ENCODE assay signal across 21 cellular contexts in the genomic region with DNA sequence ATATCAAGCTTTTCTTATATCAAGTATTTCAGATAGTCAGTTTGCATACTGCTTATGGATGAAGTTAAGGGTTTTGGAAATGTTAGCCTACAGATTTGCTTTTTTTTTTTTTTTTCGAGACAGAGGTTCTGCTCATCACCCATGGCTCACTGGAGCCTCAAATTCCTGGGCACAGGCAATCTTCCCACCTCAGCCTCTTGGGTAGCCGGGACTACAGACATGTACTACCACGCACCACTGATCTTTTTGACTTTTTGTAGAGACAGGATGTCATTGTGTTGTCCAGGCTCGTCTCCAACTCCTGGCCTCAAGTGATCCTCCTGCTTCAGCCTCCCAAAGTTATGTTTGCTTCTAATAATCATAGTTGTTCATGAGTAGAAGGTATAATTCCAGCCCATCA. TPM values are rescaled to one million over a fixed set of nuclear protein-coding genes. Genes with fewer than 3 reads are reported as not detected.
DNase-seq lines count a peak whose midpoint lies in the region; ATAC-seq and TF ChIP-seq lines count a peak whose summit lies in the region.
"Had no signal": no experiment of that assay in that cellular context is flagged by ENCODE, and none has a peak within 500 bp of the region (broad histone marks: within the 10 kb centered on the region; RNA-seq: fewer than 3 reads in every experiment).

No MANE protein-coding gene starts in this region.

- no peaks in the 10 kb centered on the region for H3K9me3 Mint-ChIP-seq in natural killer cell treated with Interleukin-12 subunit alpha and Interleukin-12 subunit beta and Interleukin-15 and Interleukin-18, amount 100 ng/mL, for 72 hours
- H3K9me3 Mint-ChIP-seq in natural killer cell (no peaks in the 10 kb centered on the region), GM23338 (no peaks in the 10 kb centered on the region)
- H3K9me3 Mint-ChIP-seq: H9 had no signal

- peaks cover 21 to 22% of the 10 kb centered on the region in 2 donors for H3K4me1 Mint-ChIP-seq in natural killer cell treated with Interleukin-12 subunit alpha and Interleukin-12 subunit beta and Interleukin-15 and Interleukin-18, amount 100 ng/mL, for 72 hours (ENCODE audit: low read depth in 2 of 2)
- H3K4me1 Mint-ChIP-seq in natural killer cell = peaks cover 20 to 26% of the 10 kb centered on the region in 2 donors
- H3K4me1 Mint-ChIP-seq in GM23338 = peaks cover 4% of the 10 kb centered on the region; the same call in 1 of the 3 replicates

- H3K27me3 ChIP-seq in GM23338 (ENCODE audit: insufficient read depth) = no peaks in the 10 kb centered on the region
- H3K27me3 ChIP-seq: MG63 had no signal

- H3K4me3 ChIP-seq in OCI-LY7 (ENCODE audit: low read depth, low read length, poor library complexity, severe bottlenecking) (no peak overlapping the region), epithelial cell of proximal tubule (ENCODE audit: low read depth, low read length) (peak overlapping the region; percentile 9), GM23338 (no peak overlapping the region)
- H3K4me3 ChIP-seq: MG63 had no signal

- POLR2A ChIA-PET in OCI-LY7 (lab: Charles Lee) = interaction anchor here (0.6 to 1.1 kb wide), 6 partner anchors 10 to 88 kb away, joined by 3 to 8 read pairs (median 4); no protein-coding TSS in a partner anchor

- H3K79me2 ChIP-seq in OCI-LY7 (ENCODE audit: insufficient read depth, low read depth, low read length) = no peaks in the 10 kb centered on the region
- no peaks in the 10 kb centered on the region for H3K79me2 ChIP-seq in GM23338 (replicated peaks; ENCODE audit: insufficient read depth)

- intact Hi-C loops in natural killer cell (cut with micrococcal nuclease) = no loop called here
- intact Hi-C loops in OCI-LY7 (cut with micrococcal nuclease; ENCODE audit: unreplicated experiment) = no loop called here

- no peaks in the 10 kb centered on the region for H3K9me3 ChIP-seq in OCI-LY7 (ENCODE audit: low read length)
- H3K9me3 ChIP-seq: MG63 had no signal

- no TSS peak for BruUV-seq in OCI-LY7 (replicated peaks; lab: Mats Ljungman, UMichigan)

- no peaks in the 10 kb centered on the region for H3K4me1 ChIP-seq in OCI-LY7 (ENCODE audit: insufficient read depth, low read length, poor library complexity, severe bottlenecking)
- no peaks in the 10 kb centered on the region for H3K4me1 ChIP-seq in GM23338 (ENCODE audit: insufficient read depth)

- H3K36me3 Mint-ChIP-seq in natural killer cell treated with Interleukin-12 subunit alpha and Interleukin-12 subunit beta and Interleukin-15 and Interleukin-18, amount 100 ng/mL, for 72 hours = no peaks in the 10 kb centered on the region
- H3K36me3 Mint-ChIP-seq in natural killer cell (no peaks in the 10 kb centered on the region), GM23338 (ENCODE audit: low read depth) (no peaks in the 10 kb centered on the region)

- CTCF ChIA-PET in OCI-LY7 (lab: Charles Lee; ENCODE audit: unreplicated experiment) = no interaction called here

- H3K27me3 Mint-ChIP-seq in natural killer cell treated with Interleukin-12 subunit alpha and Interleukin-12 subunit beta and Interleukin-15 and Interleukin-18, amount 100 ng/mL, for 72 hours = no peaks in the 10 kb centered on the region
- H3K27me3 Mint-ChIP-seq in natural killer cell (ENCODE audit: low read depth in 2 of 2) (no peaks in the 10 kb centered on the region), GM23338 (ENCODE audit: insufficient read depth, low read depth, poor library complexity) (no peaks in the 10 kb centered on the region)

- DNase-seq in natural killer cell treated with Interleukin-12 subunit alpha and Interleukin-12 subunit beta and Interleukin-15 and Interleukin-18, amount 100 ng/mL, for 72 hours (ENCODE audit: low spot score) = no peak
- DNase-seq in natural killer cell (no peak), OCI-LY7 (ENCODE audit: low spot score) (no peak), epithelial cell of proximal tubule (ENCODE audit: low read depth) (no peak), nucleus accumbens (lab: John Stamatoyannopoulos, UW) (no peak), GM23338 (ENCODE audit: low spot score) (no peak)
- DNase-seq: 8988T, C1 segment of cervical spinal cord, DMS 273 treated with DMSO at 0.1 percent for 48 hours, GF-D8, H9, KG1, MG63, NCI-H1092 treated with DMSO at 0.1 percent for 48 hours, NCI-H1694, NCI-H2107, NCI-H2227 treated with DMSO at 0.1 percent for 48 hours, NCI-H524 had no signal

- TF ChIP-seq CTCF in natural killer cell (IDR thresholded peaks at IDR 0.05) (no peak), OCI-LY7 (conservative IDR thresholded peaks at IDR 0.05; ENCODE audit: low read length) (no peak), epithelial cell of proximal tubule (conservative IDR thresholded peaks at IDR 0.05; ENCODE audit: low read depth, low read length) (no peak), GM23338 (conservative IDR thresholded peaks at IDR 0.05; ENCODE audit: low read depth in 2 of 2) (no peak)

- H3K4me3 Mint-ChIP-seq in natural killer cell treated with Interleukin-12 subunit alpha and Interleukin-12 subunit beta and Interleukin-15 and Interleukin-18, amount 100 ng/mL, for 72 hours = no peak overlapping the region
- H3K4me3 Mint-ChIP-seq in natural killer cell = no peak overlapping the region
- no peak overlapping the region for H3K4me3 Mint-ChIP-seq in GM23338
- H3K4me3 Mint-ChIP-seq: H9 had no signal

- H3K4me2 ChIP-seq in OCI-LY7 (ENCODE audit: low read length) (peak overlapping the region; percentile 7; the same call in 1 of the 2 replicates), GM23338 (no peak overlapping the region)

- no peak for ATAC-seq in natural killer cell treated with Interleukin-12 subunit alpha and Interleukin-12 subunit beta and Interleukin-15 and Interleukin-18, amount 100 ng/mL, for 72 hours
- ATAC-seq in natural killer cell = no peak
- no peak for ATAC-seq in GM19328 (IDR thresholded peaks at IDR 0.05; ENCODE audit: unreplicated experiment)
- ATAC-seq in GM18909 (IDR thresholded peaks at IDR 0.05; ENCODE audit: poor library complexity, unreplicated experiment) = no peak
- no peak for ATAC-seq in GM23338

- no peaks in the 10 kb centered on the region for H3K36me3 ChIP-seq in OCI-LY7 (ENCODE audit: insufficient read depth, low read length)
- no peaks in the 10 kb centered on the region for H3K36me3 ChIP-seq in GM23338 (ENCODE audit: insufficient read depth)
- H3K36me3 ChIP-seq: MG63 had no signal

- H4K20me1 ChIP-seq in OCI-LY7 (ENCODE audit: insufficient read depth, low read length) (no peaks in the 10 kb centered on the region), GM23338 (replicated peaks; ENCODE audit: insufficient read depth) (no peaks in the 10 kb centered on the region)

- H3K27ac ChIP-seq in OCI-LY7 (ENCODE audit: low read depth, low read length, poor library complexity, severe bottlenecking) = no peak overlapping the region
- no peak overlapping the region for H3K27ac ChIP-seq in GM23338 (ENCODE audit: low read depth)
- H3K27ac ChIP-seq: RWPE1 had no signal

- H2AFZ ChIP-seq in OCI-LY7 (ENCODE audit: low read length) (peak overlapping the region; percentile 79; the same call in 1 of the 2 replicates), GM23338 (no peak overlapping the region; the same call in 1 of the 2 replicates)

- no peaks in the 10 kb centered on the region for H3F3A ChIP-seq in GM23338 (replicated peaks; ENCODE audit: low read depth)

- H3K9me2 ChIP-seq in OCI-LY7 (ENCODE audit: insufficient read depth, low read length) (no peaks in the 10 kb centered on the region), GM23338 (ENCODE audit: insufficient read depth) (no peaks in the 10 kb centered on the region)

- peak overlapping the region; percentile 26 to 71 for H3K27ac Mint-ChIP-seq in natural killer cell treated with Interleukin-12 subunit alpha and Interleukin-12 subunit beta and Interleukin-15 and Interleukin-18, amount 100 ng/mL, for 72 hours
- H3K27ac Mint-ChIP-seq in natural killer cell = no peak overlapping the region
- H3K27ac Mint-ChIP-seq in GM23338 = no peak overlapping the region
- H3K27ac Mint-ChIP-seq: H9 had no signal

TF ChIP-seq in GM23338, 12 proteins besides CTCF, POLR2A, EP300 and RAD21:
- TF ChIP-seq CREB1 (CRISPR knock-in tag; IDR thresholded peaks at IDR 0.05; ENCODE audit: low read depth) = no peak
- TF ChIP-seq, protein P1, sequence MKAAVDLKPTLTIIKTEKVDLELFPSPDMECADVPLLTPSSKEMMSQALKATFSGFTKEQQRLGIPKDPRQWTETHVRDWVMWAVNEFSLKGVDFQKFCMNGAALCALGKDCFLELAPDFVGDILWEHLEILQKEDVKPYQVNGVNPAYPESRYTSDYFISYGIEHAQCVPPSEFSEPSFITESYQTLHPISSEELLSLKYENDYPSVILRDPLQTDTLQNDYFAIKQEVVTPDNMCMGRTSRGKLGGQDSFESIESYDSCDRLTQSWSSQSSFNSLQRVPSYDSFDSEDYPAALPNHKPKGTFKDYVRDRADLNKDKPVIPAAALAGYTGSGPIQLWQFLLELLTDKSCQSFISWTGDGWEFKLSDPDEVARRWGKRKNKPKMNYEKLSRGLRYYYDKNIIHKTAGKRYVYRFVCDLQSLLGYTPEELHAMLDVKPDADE (IDR thresholded peaks at IDR 0.05) = no peak

RNA-seq across cellular contexts. Expression of a gene that starts 35.7 kb away (rescaled TPM):
- 10 to 100 TPM in 1 of 2 donors, 1 to 10 TPM in 1; 9.9 to 15.0 TPM for total RNA-seq in natural killer cell treated with Interleukin-12 subunit alpha and Interleukin-12 subunit beta and Interleukin-15 and Interleukin-18, amount 100 ng/mL, for 72 hours
- total RNA-seq in natural killer cell (10 to 100 TPM; 19.1 to 41.1 (median 24.1) TPM), OCI-LY7 (2022) (58.8 and 68.2 TPM in 2 replicates), epithelial cell of proximal tubule (25.7 and 35.5 TPM in 2 replicates)
- 90.3 and 91.7 TPM in 2 replicates for total RNA-seq in OCI-LY7 (2014; rRNA removed; shearing (Covaris generic))
- total RNA-seq in GM23338 (2014; rRNA removed; shearing (Covaris generic)) = 11.0 and 18.5 TPM in 2 replicates
- 5.7 and 8.3 TPM in 2 replicates for polyA plus RNA-seq in GM23338 (2016; fragmentation: Nextera tagmentation; extraction: Ambion mirVana)

Comparison
In these comparisons a context has a peak if more than half of its experiments do, and no peak if none do; other contexts are left out.
1. H3K27ac Mint-ChIP-seq: peak in natural killer cell treated with Interleukin-12 subunit alpha and Interleukin-12 subunit beta and Interleukin-15 and Interleukin-18, amount 100 ng/mL, for 72 hours (2 of 2); none in natural killer cell (0 of 2) and GM23338 (single experiment).